28 cellular contexts compared by ENCODE assay signal in the genomic region with DNA sequence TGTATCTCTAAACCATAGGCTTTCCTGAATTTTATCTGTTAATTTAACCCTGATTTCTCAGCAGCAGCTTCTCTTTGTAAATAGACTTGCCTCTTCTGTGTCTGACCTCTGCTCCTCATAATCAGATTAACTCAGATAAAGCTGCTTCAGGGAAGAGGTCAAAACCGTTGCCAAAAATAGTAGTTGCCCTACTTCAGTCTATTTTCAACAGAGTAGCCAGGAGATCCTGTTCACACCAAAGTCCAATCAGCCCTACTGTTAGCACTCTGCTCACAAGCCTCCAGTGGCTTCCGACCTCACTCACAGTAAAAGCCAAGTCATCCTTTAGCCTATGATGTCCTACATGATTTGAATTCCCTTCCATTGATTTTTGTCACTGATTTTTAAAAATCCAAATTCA.
"Had no signal": no experiment of that assay in that cellular context is flagged by ENCODE, and none has a peak within 500 bp of the region (broad histone marks: within the 10 kb centered on the region; RNA-seq: fewer than 3 reads in every experiment).

No MANE protein-coding gene starts in this region.

- H3K36me3 ChIP-seq: gastroesophageal sphincter, sigmoid colon, stomach, thyroid gland, upper lobe of left lung, vagina had no signal

- H3K4me1 ChIP-seq: body of pancreas, gastroesophageal sphincter, sigmoid colon, stomach, thyroid gland, upper lobe of left lung, vagina had no signal

- DNase-seq: activated CD4-positive, alpha-beta T cell treated with anti-CD3 and anti-CD28 coated beads, Interleukin-2, amount 50 U/mL, for 1 hour; activated effector memory CD4-positive, alpha-beta T cell treated with Interleukin-2 at 50 U/mL for 16 hours; activated naive CD4-positive, alpha-beta T cell treated with Interleukin-2 at 50 U/mL for 16 hours; activated T-cell treated with anti-CD3 and anti-CD28 coated beads for 4 hours; anterior cingulate cortex; body of pancreas; dorsolateral prefrontal cortex; effector memory CD4-positive, alpha-beta T cell; islet precursor cell; left cardiac atrium; mucosa of descending colon; posterior cingulate gyrus; sigmoid colon; small intestine; stimulated activated CD4-positive, alpha-beta T cell treated with anti-CD3 and anti-CD28 coated beads, Interleukin-15, amount 100 ng/mL, for 24 hours; stimulated activated CD4-positive, alpha-beta T cell treated with anti-CD3 and anti-CD28 coated beads, Interleukin-2, amount 100 ng/mL, for 24 hours; stimulated activated naive B cell treated with anti-CD40 and anti-IgM and Interleukin-4, amounts not matched to agents 10 μg/mL and 1 μg/mL and 100 μg/mL, for 72 hours; stomach; T-helper 17 cell; T1000; thyroid gland; upper lobe of left lung had no signal

- H3K27me3 ChIP-seq: body of pancreas, dorsolateral prefrontal cortex, gastroesophageal sphincter, hepatocyte, sigmoid colon, stomach, thyroid gland, upper lobe of left lung, vagina had no signal

- H3K9me3 ChIP-seq: body of pancreas, gastroesophageal sphincter, mucosa of descending colon, sigmoid colon, stomach, thyroid gland, upper lobe of left lung, vagina had no signal

- H3K4me3 ChIP-seq: body of pancreas, coronary artery, dorsolateral prefrontal cortex, gastroesophageal sphincter, hepatocyte, lung, mucosa of descending colon, sigmoid colon, stomach, thyroid gland, upper lobe of left lung, vagina had no signal

- H3K4me2 ChIP-seq: hepatocyte had no signal

- H3K27ac ChIP-seq: body of pancreas, coronary artery, dorsolateral prefrontal cortex, gastroesophageal sphincter, hepatocyte, sigmoid colon, stomach, thyroid gland, upper lobe of left lung, vagina had no signal

- ATAC-seq: body of pancreas; gastroesophageal sphincter; mucosa of descending colon; stimulated activated naive B cell treated with anti-CD40 and anti-IgM and Interleukin-4, amounts not matched to agents 10 μg/mL and 1 μg/mL and 100 μg/mL, for 72 hours; T-helper 17 cell; WTC11 had no signal

- H2AFZ ChIP-seq: hepatocyte had no signal

- H3K79me2 ChIP-seq: hepatocyte had no signal
